ENCODE assay signal across 21 cellular contexts in the genomic region with DNA sequence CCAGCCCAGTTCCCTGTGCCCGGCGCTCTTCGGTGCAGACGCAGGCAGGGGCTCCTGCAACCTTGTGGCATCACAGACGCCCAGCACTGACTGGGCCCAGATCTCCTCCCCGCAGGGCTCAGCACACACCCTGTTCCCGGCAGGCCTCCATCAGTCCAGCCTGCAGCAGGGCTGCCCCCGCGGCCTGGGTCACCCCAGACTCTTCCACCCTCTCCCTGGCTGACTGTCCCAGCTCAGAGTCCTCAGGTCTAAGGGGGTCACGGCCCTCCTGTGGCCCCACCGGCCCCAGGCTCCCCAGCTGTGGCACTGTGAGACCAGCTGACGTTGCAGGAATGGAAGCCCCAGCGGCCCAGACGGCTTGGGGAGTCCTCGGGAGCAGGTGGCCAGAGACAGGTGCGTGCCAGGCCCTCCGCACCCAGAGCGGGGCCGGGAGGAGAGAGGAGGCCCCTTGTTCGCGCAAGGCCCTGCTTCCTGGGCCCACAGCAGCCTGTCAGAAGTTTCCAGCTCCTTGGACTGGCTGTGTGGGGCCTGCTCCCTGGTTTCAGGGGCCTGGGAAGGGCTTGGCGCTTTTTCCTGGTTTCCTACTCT. TPM values are rescaled to one million over a fixed set of nuclear protein-coding genes. Genes with fewer than 3 reads are reported as not detected.
A peak's percentile ranks its signal among the peaks of the same experiment; 100 is the strongest.
DNase-seq lines count a peak whose midpoint lies in the region; ATAC-seq lines count a peak whose summit lies in the region.
"Had no signal": no experiment of that assay in that cellular context is flagged by ENCODE, and none has a peak within 500 bp of the region (broad histone marks: within the 10 kb centered on the region; RNA-seq: fewer than 3 reads in every experiment).

No MANE protein-coding gene starts in this region.

- no peak overlapping the region for H3K14ac ChIP-seq in mesenchymal stem cell (ENCODE audit: low read length in 2 of 2)

- H3K9me3 ChIP-seq in BLaER1 treated with 17β-estradiol and CSF1 and Interleukin-3, amounts not matched to agents 10 nM and 100 nM (replicated peaks in 1 of 11), result no peaks in the 10 kb centered on the region
- peaks cover 3% of the 10 kb centered on the region for H3K9me3 ChIP-seq in mesenchymal stem cell (ENCODE audit: control insufficient read depth, low read length)

- H3K27me3 ChIP-seq in BLaER1 treated with 17β-estradiol and CSF1 and Interleukin-3, amounts not matched to agents 10 nM and 100 nM, result peaks cover 0 to 25% (median 0%) of the 10 kb centered on the region in 11 experiments; a peak in 10 of 22 replicates
- H3K27me3 ChIP-seq in H7 (ENCODE audit: control insufficient read depth, insufficient read depth, low read length), result no peaks in the 10 kb centered on the region
- peaks cover 0 to 38% of the 10 kb centered on the region in 2 experiments for H3K27me3 ChIP-seq in mesenchymal stem cell (ENCODE audit: control insufficient read depth in 1 of 2, insufficient read depth in 1 of 2, low read length in 2 of 2)

- H4K8ac ChIP-seq in mesenchymal stem cell (ENCODE audit: low read length), result no peak overlapping the region

- no peak overlapping the region for H3K4ac ChIP-seq in mesenchymal stem cell (ENCODE audit: low read depth in 1 of 2, low read length in 2 of 2)

- H3K36me3 ChIP-seq in BLaER1 treated with 17β-estradiol and CSF1 and Interleukin-3, amounts not matched to agents 10 nM and 100 nM, result peaks cover 0 to 26% (median 18%) of the 10 kb centered on the region in 11 experiments; a peak in 18 of 22 replicates
- H3K36me3 ChIP-seq in H7 (replicated peaks; ENCODE audit: control insufficient read depth, insufficient read depth, low read length) (no peaks in the 10 kb centered on the region), mesenchymal stem cell (ENCODE audit: control insufficient read depth in 1 of 2, insufficient read depth in 2 of 2, low read depth in 1 of 2, low read length in 2 of 2) (peaks cover 6 to 37% of the 10 kb centered on the region in 2 experiments)

- H3K9ac ChIP-seq in BLaER1 treated with 17β-estradiol and CSF1 and Interleukin-3, amounts not matched to agents 10 nM and 100 nM, result peak overlapping the region in 8 of 11 experiments; percentile 6 to 70 (median 50); a peak in 14 of 22 replicates
- H3K9ac ChIP-seq in mesenchymal stem cell (ENCODE audit: low read length), result no peak overlapping the region

- 89% methylated on average over 22 of the region's 22 CpGs for WGBS in mesenchymal stem cell

- H3K4me3 ChIP-seq in BLaER1 treated with 17β-estradiol and CSF1 and Interleukin-3, amounts not matched to agents 10 nM and 100 nM, result no peak overlapping the region
- H3K4me3 ChIP-seq in H7 (ENCODE audit: insufficient read depth, low read depth, low read length) (no peak overlapping the region), mesenchymal stem cell (ENCODE audit: insufficient read depth in 1 of 2, low read depth in 1 of 2, low read length in 2 of 2) (no peak overlapping the region)
- H3K4me3 ChIP-seq: GM23338 had no signal

- H2BK12ac ChIP-seq in mesenchymal stem cell (ENCODE audit: low read length in 2 of 2), result no peak overlapping the region

- no peak overlapping the region for H2BK120ac ChIP-seq in mesenchymal stem cell (ENCODE audit: low read depth, low read length)

- H2AFZ ChIP-seq in mesenchymal stem cell (ENCODE audit: low read depth, low read length), result no peak overlapping the region
- H2AFZ ChIP-seq: GM23338 had no signal

- H3K4me1 ChIP-seq in BLaER1 treated with 17β-estradiol and CSF1 and Interleukin-3, amounts not matched to agents 10 nM and 100 nM, result peaks cover 51 to 89% (median 86%) of the 10 kb centered on the region in 10 experiments
- peaks cover 51% of the 10 kb centered on the region for H3K4me1 ChIP-seq in mesenchymal stem cell (ENCODE audit: control insufficient read depth, insufficient read depth, low read depth, low read length)

- H2BK5ac ChIP-seq in mesenchymal stem cell (ENCODE audit: low read depth, low read length, poor library complexity, severe bottlenecking), result no peak overlapping the region

- DNase-seq in H7 (peak; percentile 63), RPMI8226 (peak; percentile 91), mesenchymal stem cell (no peak), AML-193 (lab: John Stamatoyannopoulos, UW) (no peak), NCI-H146 treated with DMSO at 0.1 percent for 48 hours (lab: John Stamatoyannopoulos, UW; ENCODE audit: unreplicated experiment) (no peak)
- DNase-seq: BE2C; CD8-positive, alpha-beta memory T cell; GF-D8; KG1; NCI-H1417 treated with DMSO at 0.1 percent for 48 hours; NCI-H2029 treated with DMSO at 0.1 percent for 48 hours; NCI-H524 treated with DMSO at 0.1 percent for 48 hours; NK-92 treated with Interleukin-12 subunit alpha and Interleukin-12 subunit beta, amount 100 ng/mL, for 24 hours; OCI-M1; T-helper 2 cell had no signal

- H3K23ac ChIP-seq in mesenchymal stem cell (ENCODE audit: low read length in 2 of 2), result no peak overlapping the region

- no peak overlapping the region for H3K27ac ChIP-seq in BLaER1 treated with 17β-estradiol and CSF1 and Interleukin-3, amounts not matched to agents 10 nM and 100 nM
- H3K27ac ChIP-seq in mesenchymal stem cell (ENCODE audit: low read length, poor library complexity, severe bottlenecking), result no peak overlapping the region
- H3K27ac ChIP-seq: HL-60 had no signal

- no peak overlapping the region for H2BK15ac ChIP-seq in mesenchymal stem cell (ENCODE audit: low read depth, poor library complexity, severe bottlenecking)

- H4K20me1 ChIP-seq in BLaER1 treated with 17β-estradiol and CSF1 and Interleukin-3, amounts not matched to agents 10 nM and 100 nM, result peaks cover 11 to 81% (median 66%) of the 10 kb centered on the region in 11 experiments; a peak in 21 of 22 replicates

- H3K79me1 ChIP-seq in mesenchymal stem cell (replicated peaks; ENCODE audit: low read length, poor library complexity, severe bottlenecking), result peaks cover 15% of the 10 kb centered on the region

- no peak overlapping the region for H2AK5ac ChIP-seq in mesenchymal stem cell (ENCODE audit: low read length, severe bottlenecking)

- no peak overlapping the region for H3K18ac ChIP-seq in mesenchymal stem cell (ENCODE audit: low read depth in 1 of 2, low read length in 2 of 2)

- H4K91ac ChIP-seq in mesenchymal stem cell (ENCODE audit: low read length), result peak overlapping the region; percentile 66

- H3K4me2 ChIP-seq in BLaER1 treated with 17β-estradiol and CSF1 and Interleukin-3, amounts not matched to agents 10 nM and 100 nM, result peak overlapping the region; percentile 69 to 100 (median 100); a peak in 21 of 22 replicates
- no peak overlapping the region for H3K4me2 ChIP-seq in mesenchymal stem cell (ENCODE audit: low read length, poor library complexity, severe bottlenecking)
- H3K4me2 ChIP-seq: GM23338 had no signal

- ATAC-seq in HG02798 (IDR thresholded peaks at IDR 0.05; ENCODE audit: poor library complexity, unreplicated experiment), result no peak
- ATAC-seq: GM23338, Right ventricle myocardium inferior had no signal

RNA-seq across cellular contexts. Expression of a gene that starts 4.2 kb away (rescaled TPM):
- total RNA-seq in H7 (2014; rRNA removed; shearing (Covaris generic)), result 40.3 and 47.2 TPM in 2 replicates
- polyA plus RNA-seq in mesenchymal stem cell (2013, experiment 1 of 2), result 24.3 TPM
- 24.2 TPM for polyA plus RNA-seq in mesenchymal stem cell (2013, experiment 2 of 2)

RNA-seq across cellular contexts. Expression of a gene that starts 4.5 kb away (rescaled TPM):
- total RNA-seq in H7 (2014; rRNA removed; shearing (Covaris generic)), result 102 and 127 TPM in 2 replicates
- 239 TPM for polyA plus RNA-seq in mesenchymal stem cell (2013, experiment 1 of 2)
- 241 TPM for polyA plus RNA-seq in mesenchymal stem cell (2013, experiment 2 of 2)

RNA-seq across cellular contexts. Expression of a gene that starts 10.3 kb away (rescaled TPM):
- 3.6 and 6.3 TPM in 2 replicates for total RNA-seq in H7 (2014; rRNA removed; shearing (Covaris generic))
- 1.2 TPM for polyA plus RNA-seq in mesenchymal stem cell (2013, experiment 1 of 2)
- polyA plus RNA-seq in mesenchymal stem cell (2013, experiment 2 of 2), result 0.89 TPM
- total RNA-seq: Daoy had no signal
- polyA plus RNA-seq: CD8-positive, alpha-beta memory T cell had no signal

RNA-seq across cellular contexts. Expression of a gene that starts 22.3 kb away (rescaled TPM):
- total RNA-seq in H7 (2014; rRNA removed; shearing (Covaris generic)), result 0.07 and 0.89 TPM in 2 replicates
- 0.04 TPM for polyA plus RNA-seq in mesenchymal stem cell (2013, experiment 1 of 2)
- polyA plus RNA-seq in mesenchymal stem cell (2013, experiment 2 of 2), result 0.05 TPM
- total RNA-seq: Daoy, GM23338 had no signal
- polyA plus RNA-seq: GM23338 had no signal

RNA-seq across cellular contexts. Expression of a gene that starts 29.9 kb away (rescaled TPM):
- total RNA-seq in H7 (2014; rRNA removed; shearing (Covaris generic)), result not detected in 2 replicates
- polyA plus RNA-seq in mesenchymal stem cell (2013, experiment 1 of 2), result not detected
- polyA plus RNA-seq in mesenchymal stem cell (2013, experiment 2 of 2), result not detected
- total RNA-seq: Right ventricle myocardium inferior had no signal

Comparison
In these comparisons a context has a peak if more than half of its experiments do, and no peak if none do; other contexts are left out.
1. DNase-seq: peak in H7 (single experiment) and RPMI8226 (single experiment); none in mesenchymal stem cell (single experiment), AML-193 (0 of 2) and NCI-H146 treated with DMSO at 0.1 percent for 48 hours (single experiment).